26 cellular contexts compared by ENCODE assay signal in the genomic region with DNA sequence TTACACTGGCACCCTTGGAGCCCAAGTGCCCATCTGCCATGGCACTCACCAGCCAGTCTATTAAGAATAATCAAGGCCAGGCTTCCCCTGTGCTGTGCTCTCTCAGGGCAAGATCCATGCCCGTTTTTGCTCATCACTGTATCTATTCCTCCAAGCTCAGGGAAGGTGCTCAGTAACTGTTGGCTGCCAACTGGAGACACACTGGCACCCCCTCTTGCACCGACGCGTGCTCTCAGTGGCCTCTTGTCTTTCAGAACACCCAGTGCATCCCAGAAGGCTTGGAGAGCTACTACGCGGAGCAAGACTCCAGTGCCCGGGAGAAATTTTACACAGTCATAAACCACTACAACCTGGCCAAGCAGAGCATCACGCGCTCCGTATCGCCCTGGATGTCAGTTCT. TPM values are rescaled to one million over a fixed set of nuclear protein-coding genes. Genes with fewer than 3 reads are reported as not detected.
DNase-seq lines count a peak whose midpoint lies in the region; ATAC-seq, FAIRE-seq and TF ChIP-seq lines count a peak whose summit lies in the region.
"Had no signal": no experiment of that assay in that cellular context is flagged by ENCODE, and none has a peak within 500 bp of the region (broad histone marks: within the 10 kb centered on the region; RNA-seq: fewer than 3 reads in every experiment).

No MANE protein-coding gene starts in this region.

- WGBS in HepG2 (ENCODE audit: low lambda C conversion rate) = 99% methylated on average over 11 of the region's 11 CpGs
- 95% methylated on average over 6 of the region's 11 CpGs for WGBS in right lobe of liver (ENCODE audit: insufficient coverage, low coverage, low lambda C conversion rate, missing lambda C conversion rate)

- H2AFZ ChIP-seq in HepG2 (ENCODE audit: low read length) = no peak overlapping the region
- H2AFZ ChIP-seq: parathyroid adenoma had no signal

- POLR2A ChIA-PET in HepG2 (lab: Yijun Ruan, JAX) = no interaction called here

- H3K9ac ChIP-seq in HepG2 (ENCODE audit: insufficient read depth, low read depth, low read length) = no peak overlapping the region
- no peak overlapping the region for H3K9ac ChIP-seq in kidney (ENCODE audit: low read length in 2 of 2)
- H3K9ac ChIP-seq: parathyroid adenoma had no signal

- no peak overlapping the region for H3K4me3 Mint-ChIP-seq in T-helper 2 cell treated with Interferon-gamma antibody and Interleukin-4, amounts not matched to agents 5 μg/mL and 100 μg/mL, for 36 hours
- H3K4me3 Mint-ChIP-seq: activated T-cell treated with anti-CD3 and anti-CD28 coated beads, Interleukin-2, amount 50 U/mL, for 72 hours; IgD-negative memory B cell; WTC11 had no signal

- H3K36me3 Mint-ChIP-seq in T-helper 2 cell treated with Interferon-gamma antibody and Interleukin-4, amounts not matched to agents 5 μg/mL and 100 μg/mL, for 36 hours (ENCODE audit: low read depth) = peaks cover 11% of the 10 kb centered on the region

- intact Hi-C loops in HepG2 (cut with micrococcal nuclease; ENCODE audit: unreplicated experiment) = no loop called here
- intact Hi-C loops in right lobe of liver (cut with DNase I) = no loop called here
- intact Hi-C loops in kidney (cut with DNase I) = no loop called here
- intact Hi-C loops in gastrocnemius medialis (cut with DNase I; ENCODE audit: low total_unique reads) = no loop called here

- H3K27me3 ChIP-seq in HepG2 (ENCODE audit: control insufficient read depth in 1 of 2, insufficient read depth in 2 of 2, low read length in 2 of 2) (no peaks in the 10 kb centered on the region), right lobe of liver (no peaks in the 10 kb centered on the region), gastrocnemius medialis (no peaks in the 10 kb centered on the region)
- H3K27me3 ChIP-seq: brain microvascular endothelial cell, spleen, stomach, thyroid gland had no signal

- no peak for TF ChIP-seq RAD21 in HepG2 (CRISPR knock-in tag; IDR thresholded peaks at IDR 0.05)

- H3K9me3 ChIP-seq in HepG2 (ENCODE audit: low read length) = no peaks in the 10 kb centered on the region
- no peaks in the 10 kb centered on the region for H3K9me3 ChIP-seq in right lobe of liver
- no peaks in the 10 kb centered on the region for H3K9me3 ChIP-seq in kidney (ENCODE audit: control insufficient read depth in 1 of 2, low read length in 2 of 2)
- no peaks in the 10 kb centered on the region for H3K9me3 ChIP-seq in gastrocnemius medialis
- H3K9me3 ChIP-seq: left ventricle myocardium inferior, stomach, thyroid gland had no signal

- CTCF ChIA-PET in HepG2 (lab: Yijun Ruan, JAX; ENCODE audit: low intra/inter-chr PET ratio, low total read pairs) = no interaction called here

- H3K27ac Mint-ChIP-seq in T-helper 2 cell treated with Interferon-gamma antibody and Interleukin-4, amounts not matched to agents 5 μg/mL and 100 μg/mL, for 36 hours = no peak overlapping the region
- H3K27ac Mint-ChIP-seq: IgD-negative memory B cell, WTC11 had no signal

- no peaks in the 10 kb centered on the region for H3K9me3 Mint-ChIP-seq in T-helper 2 cell treated with Interferon-gamma antibody and Interleukin-4, amounts not matched to agents 5 μg/mL and 100 μg/mL, for 36 hours
- H3K9me3 Mint-ChIP-seq: activated T-cell treated with anti-CD3 and anti-CD28 coated beads, Interleukin-2, amount 50 U/mL, for 72 hours had no signal

- no peak for ATAC-seq in HepG2
- no peak for ATAC-seq in right lobe of liver
- ATAC-seq in gastrocnemius medialis = no peak
- ATAC-seq: activated T-cell treated with anti-CD3 and anti-CD28 coated beads, Interleukin-2, amount 50 U/mL, for 72 hours had no signal

- H3K4me2 ChIP-seq in HepG2 (ENCODE audit: low read depth, low read length) = no peak overlapping the region

- H4K20me1 ChIP-seq in HepG2 (ENCODE audit: insufficient read depth, low read length) = no peaks in the 10 kb centered on the region

- BruUV-seq in HepG2 (replicated peaks; lab: Mats Ljungman, UMichigan) = no TSS peak

- no peak overlapping the region for H3K27ac ChIP-seq in HepG2 (ENCODE audit: extremely low read length, insufficient read depth, low read length)
- no peak overlapping the region for H3K27ac ChIP-seq in right lobe of liver
- peak overlapping the region; percentile 80; the same call in 1 of the 2 replicates for H3K27ac ChIP-seq in VCaP
- H3K27ac ChIP-seq in kidney (ENCODE audit: low read depth in 2 of 2, low read length in 2 of 2) = no peak overlapping the region
- H3K27ac ChIP-seq in gastrocnemius medialis = no peak overlapping the region
- H3K27ac ChIP-seq: brain microvascular endothelial cell, left ventricle myocardium inferior, parathyroid adenoma, spleen, stomach, thyroid gland had no signal

- TF ChIP-seq POLR2A in HepG2 (IDR thresholded peaks at IDR 0.05; ENCODE audit: insufficient read depth in 1 of 2, low read depth in 2 of 2, low read length in 2 of 2) = no peak
- TF ChIP-seq POLR2A in right lobe of liver (IDR thresholded peaks at IDR 0.05) = no peak
- no peak for TF ChIP-seq POLR2A in gastrocnemius medialis (IDR thresholded peaks at IDR 0.05)

- no peak for FAIRE-seq in HepG2 (lab: Jason Lieb, UNC)
- no peak for FAIRE-seq in kidney (lab: Jason Lieb, UNC)
- FAIRE-seq: GM18507, GM19239, H1 had no signal

- H3K36me3 ChIP-seq in HepG2 (replicated peaks in 1 of 2; ENCODE audit: control insufficient read depth in 1 of 2, insufficient read depth in 2 of 2, low read length in 2 of 2) = peaks cover 11 to 34% of the 10 kb centered on the region in 2 experiments; a peak in 4 of 5 replicates
- H3K36me3 ChIP-seq in right lobe of liver = peaks cover 0 to 26% (median 10%) of the 10 kb centered on the region in 4 donors
- H3K36me3 ChIP-seq in kidney (ENCODE audit: control insufficient read depth in 1 of 2, insufficient read depth in 2 of 2, low read length in 2 of 2) = peaks cover 22 to 26% of the 10 kb centered on the region in 2 donors
- H3K36me3 ChIP-seq in gastrocnemius medialis = peaks cover 0 to 42% of the 10 kb centered on the region in 2 donors

- in situ Hi-C loops in HepG2 (cut with HindIII; ENCODE audit: extremely low pct_ligation_motif_present, low pct_unique_long_range_greater_than_20kb) (no loop called here), gastrocnemius medialis (cut with MboI; ENCODE audit: low sequenced_read_pairs in 4 of 4) (no loop called here)

- no peaks in the 10 kb centered on the region for H3K79me2 ChIP-seq in HepG2 (ENCODE audit: insufficient read depth, low read length)
- H3K79me2 ChIP-seq: parathyroid adenoma had no signal

- no peaks in the 10 kb centered on the region for H3K4me1 ChIP-seq in HepG2 (ENCODE audit: insufficient read depth, low read length)
- no peaks in the 10 kb centered on the region for H3K4me1 ChIP-seq in right lobe of liver
- H3K4me1 ChIP-seq in kidney (ENCODE audit: control insufficient read depth in 1 of 2, insufficient read depth in 1 of 2, low read depth in 1 of 2, low read length in 2 of 2) = no peaks in the 10 kb centered on the region
- H3K4me1 ChIP-seq in gastrocnemius medialis = no peaks in the 10 kb centered on the region
- H3K4me1 ChIP-seq: left ventricle myocardium inferior, parathyroid adenoma, stomach, thyroid gland had no signal

- DNase-seq in HepG2 (ENCODE audit: low spot score) = no peak
- no peak for DNase-seq in right lobe of liver
- peak; percentile 49 for DNase-seq in kidney
- no peak for DNase-seq in gastrocnemius medialis
- no peak for DNase-seq in COR-L47 (lab: John Stamatoyannopoulos, UW)
- no peak for DNase-seq in T-helper 2 cell treated with Interferon-gamma antibody and Interleukin-4, amounts not matched to agents 5 μg/mL and 100 μg/mL, for 36 hours (ENCODE audit: low spot score)
- DNase-seq: activated CD4-positive, alpha-beta T cell treated with anti-CD3 and anti-CD28 coated beads, Interleukin-2, amount 50 U/mL, for 1 hour; activated naive CD4-positive, alpha-beta T cell treated with anti-CD3 and anti-CD28 coated beads, Interleukin-2, amount 50 U/mL, for 16 hours; activated T-cell treated with anti-CD3 and anti-CD28 coated beads, Interleukin-2, amount 50 U/mL, for 72 hours; brain microvascular endothelial cell; effector CD4-positive, alpha-beta T cell; hippocampal formation; left ventricle myocardium inferior; NCI-H446 treated with DMSO at 0.1 percent for 48 hours; stimulated activated CD4-positive, alpha-beta T cell treated with anti-CD3 and anti-CD28 coated beads, Interleukin-2, amount 100 ng/mL, for 24 hours; stomach; SW 1271 had no signal

- no peaks in the 10 kb centered on the region for H3K27me3 Mint-ChIP-seq in T-helper 2 cell treated with Interferon-gamma antibody and Interleukin-4, amounts not matched to agents 5 μg/mL and 100 μg/mL, for 36 hours (ENCODE audit: low read depth)
- H3K27me3 Mint-ChIP-seq: IgD-negative memory B cell had no signal

- peaks cover 15% of the 10 kb centered on the region for H3K4me1 Mint-ChIP-seq in T-helper 2 cell treated with Interferon-gamma antibody and Interleukin-4, amounts not matched to agents 5 μg/mL and 100 μg/mL, for 36 hours (ENCODE audit: low read depth)
- H3K4me1 Mint-ChIP-seq: IgD-negative memory B cell had no signal

- TF ChIP-seq EP300 in HepG2 (IDR thresholded peaks at IDR 0.05; ENCODE audit: low read depth in 2 of 2, low read length in 2 of 2) = no peak
- no peak for TF ChIP-seq EP300 in HepG2 (CRISPR knock-in tag; IDR thresholded peaks at IDR 0.05; ENCODE audit: borderline replicate concordance)

- TF ChIP-seq CTCF in HepG2 (CRISPR knock-in tag; IDR thresholded peaks at IDR 0.05) (no peak), right lobe of liver (IDR thresholded peaks at IDR 0.05) (no peak), VCaP (conservative IDR thresholded peaks at IDR 0.05) (no peak), kidney (IDR thresholded peaks at IDR 0.05; ENCODE audit: borderline replicate concordance, extremely low read depth, insufficient read depth) (no peak), gastrocnemius medialis (IDR thresholded peaks at IDR 0.05 in 4 of 5, conservative IDR thresholded peaks at IDR 0.05 in 1 of 5) (no peak)

- H3K4me3 ChIP-seq in HepG2 (replicated peaks in 1 of 3; ENCODE audit: insufficient read depth in 1 of 3, low read depth in 2 of 3, low read length in 3 of 3) (no peak overlapping the region), right lobe of liver (no peak overlapping the region), kidney (ENCODE audit: low read length in 2 of 2) (no peak overlapping the region), gastrocnemius medialis (no peak overlapping the region)
- H3K4me3 ChIP-seq: left ventricle myocardium inferior, spleen, stomach, thyroid gland had no signal

RNA-seq across cellular contexts. Expression of a gene that starts 30.1 kb away (rescaled TPM):
- total RNA-seq in HepG2 (2016; rRNA removed; fragmentation: Illumina TruSeq; extraction: Trizol) (not detected in 2 replicates), right lobe of liver (under 1 TPM in 2 of 6 experiments, not detected in 4; 0.22 to 0.29 TPM), kidney (9.5 TPM), gastrocnemius medialis (under 1 TPM in 1 of 4 donors, not detected in 3; 0.13 TPM)
- total RNA-seq in HepG2 (2016; cell fraction: cytosol; rRNA removed; fragmentation: Illumina TruSeq; extraction: Trizol; ENCODE audit: low read depth) = not detected in 2 replicates
- not detected in 2 replicates for total RNA-seq in HepG2 (2016; cell fraction: insoluble cytoplasmic fraction; rRNA removed; fragmentation: Illumina TruSeq; extraction: Trizol)
- not detected in 2 replicates for total RNA-seq in HepG2 (2016; cell fraction: membrane; rRNA removed; fragmentation: Illumina TruSeq; extraction: Trizol)
- not detected in 2 replicates for total RNA-seq in HepG2 (2016; cell fraction: nucleus; rRNA removed; fragmentation: Illumina TruSeq; extraction: Trizol)
- polyA plus RNA-seq in HepG2 (2011; rRNA removed) (not detected in 2 replicates), kidney (ENCODE audit: insufficient read depth, low read depth, low replicate concordance) (4.7 TPM)
- not detected in 2 replicates for polyA plus RNA-seq in HepG2 (2011; cell fraction: cytosol; rRNA removed)
- polyA plus RNA-seq in HepG2 (2011; cell fraction: nucleus; rRNA removed) = not detected in 2 replicates
- polyA plus RNA-seq in HepG2 (2012) = not detected in 2 replicates
- not detected in 2 replicates for polyA plus RNA-seq in HepG2 (2016; cell fraction: cytosol; fragmentation: Illumina TruSeq; extraction: Trizol; ENCODE audit: low read depth)
- polyA plus RNA-seq in HepG2 (2016; cell fraction: insoluble cytoplasmic fraction; fragmentation: Illumina TruSeq; extraction: Trizol; ENCODE audit: low read depth) = not detected in 2 replicates
- not detected in 2 replicates for polyA plus RNA-seq in HepG2 (2016; cell fraction: membrane; fragmentation: Illumina TruSeq; extraction: Trizol; ENCODE audit: low read depth)
- not detected in 2 replicates for polyA plus RNA-seq in HepG2 (2016; cell fraction: nucleus; fragmentation: Illumina TruSeq; extraction: Trizol; ENCODE audit: insufficient read depth, low read depth)
- not detected in 2 replicates for polyA minus RNA-seq in HepG2 (2011; rRNA and poly(A)+ RNA removed; ENCODE audit: low replicate concordance)
- not detected in 2 replicates for polyA minus RNA-seq in HepG2 (2011; cell fraction: cytosol; rRNA and poly(A)+ RNA removed)
- polyA minus RNA-seq in HepG2 (2011; cell fraction: nucleus; rRNA and poly(A)+ RNA removed) = not detected in 2 replicates
